1 cellular context compared by ENCODE assay signal in genomic region chr15:40100133-40100946, GRCh38.
TF ChIP-seq lines count a peak whose summit lies in the region.

No MANE protein-coding gene starts in this region.

TF ChIP-seq in HepG2, 621 proteins besides CTCF, POLR2A, EP300 and RAD21 (continued from another document):
- TF ChIP-seq ZNF660 (CRISPR knock-in tag; IDR thresholded peaks at IDR 0.05; ENCODE audit: borderline replicate concordance, low read depth) (no peak), EEA1 (CRISPR knock-in tag; IDR thresholded peaks at IDR 0.05; ENCODE audit: borderline replicate concordance) (no peak), KDM3A (CRISPR knock-in tag; IDR thresholded peaks at IDR 0.05; ENCODE audit: low read depth) (no peak), ZEB1 (IDR thresholded peaks at IDR 0.05; ENCODE audit: insufficient replicate concordance, low read depth) (no peak), ZNF709 (CRISPR knock-in tag; IDR thresholded peaks at IDR 0.05) (no peak), HDAC2 (CRISPR knock-in tag; IDR thresholded peaks at IDR 0.05) (no peak), ZNF263 (CRISPR knock-in tag; IDR thresholded peaks at IDR 0.05) (0 out of 2 replicates have a peak, but pooled peaks have one; percentile 54), ZNF414 (CRISPR knock-in tag; IDR thresholded peaks at IDR 0.05) (no peak), ZNF772 (CRISPR knock-in tag; IDR thresholded peaks at IDR 0.05) (0 out of 2 replicates have a peak, but pooled peaks have one; percentile 36), NR1H2 (CRISPR knock-in tag; IDR thresholded peaks at IDR 0.05; ENCODE audit: borderline replicate concordance, low read depth) (no peak), CBX2 (IDR thresholded peaks at IDR 0.05; ENCODE audit: low read depth, low read length) (no peak), CBX2 (CRISPR knock-in tag; IDR thresholded peaks at IDR 0.05; ENCODE audit: low read depth) (no peak), MTERF4 (CRISPR knock-in tag; IDR thresholded peaks at IDR 0.05) (no peak), ZNF549 (CRISPR knock-in tag; IDR thresholded peaks at IDR 0.05) (no peak), ZNF577 (CRISPR knock-in tag; IDR thresholded peaks at IDR 0.05; ENCODE audit: borderline replicate concordance, low read depth) (no peak), HNF4A (CRISPR knock-in tag; IDR thresholded peaks at IDR 0.05) (no peak), ZNF333 (CRISPR knock-in tag; IDR thresholded peaks at IDR 0.05; ENCODE audit: borderline replicate concordance) (no peak), ZNF10 (CRISPR knock-in tag; IDR thresholded peaks at IDR 0.05; ENCODE audit: borderline replicate concordance, low read depth) (no peak), SMAD3 (CRISPR knock-in tag; IDR thresholded peaks at IDR 0.05) (no peak), ZNF501 (CRISPR knock-in tag; IDR thresholded peaks at IDR 0.05) (peak; percentile 64; the same call in 1 of the 2 replicates), CSRNP2 (CRISPR knock-in tag; conservative IDR thresholded peaks at IDR 0.05; ENCODE audit: low read depth) (no peak), ZNF224 (CRISPR knock-in tag; IDR thresholded peaks at IDR 0.05) (no peak), ZNF550 (CRISPR knock-in tag; IDR thresholded peaks at IDR 0.05; ENCODE audit: borderline replicate concordance) (no peak), DPF2 (CRISPR knock-in tag; IDR thresholded peaks at IDR 0.05; ENCODE audit: borderline replicate concordance, low read depth) (no peak), ZNF3 (CRISPR knock-in tag; IDR thresholded peaks at IDR 0.05) (no peak), BORCS8-MEF2B (CRISPR knock-in tag; IDR thresholded peaks at IDR 0.05) (no peak), RFXANK (CRISPR knock-in tag; IDR thresholded peaks at IDR 0.05) (no peak), NFE2 (CRISPR knock-in tag; IDR thresholded peaks at IDR 0.05) (no peak), CEBPB (IDR thresholded peaks at IDR 0.05; ENCODE audit: borderline replicate concordance, low read depth, low read length) (no peak), ZNF670 (CRISPR knock-in tag; IDR thresholded peaks at IDR 0.05; ENCODE audit: borderline replicate concordance) (no peak), ZNF607 (CRISPR knock-in tag; IDR thresholded peaks at IDR 0.05; ENCODE audit: borderline replicate concordance) (0 out of 2 replicates have a peak, but pooled peaks have one; percentile 2)
- TF ChIP-seq, protein P1, sequence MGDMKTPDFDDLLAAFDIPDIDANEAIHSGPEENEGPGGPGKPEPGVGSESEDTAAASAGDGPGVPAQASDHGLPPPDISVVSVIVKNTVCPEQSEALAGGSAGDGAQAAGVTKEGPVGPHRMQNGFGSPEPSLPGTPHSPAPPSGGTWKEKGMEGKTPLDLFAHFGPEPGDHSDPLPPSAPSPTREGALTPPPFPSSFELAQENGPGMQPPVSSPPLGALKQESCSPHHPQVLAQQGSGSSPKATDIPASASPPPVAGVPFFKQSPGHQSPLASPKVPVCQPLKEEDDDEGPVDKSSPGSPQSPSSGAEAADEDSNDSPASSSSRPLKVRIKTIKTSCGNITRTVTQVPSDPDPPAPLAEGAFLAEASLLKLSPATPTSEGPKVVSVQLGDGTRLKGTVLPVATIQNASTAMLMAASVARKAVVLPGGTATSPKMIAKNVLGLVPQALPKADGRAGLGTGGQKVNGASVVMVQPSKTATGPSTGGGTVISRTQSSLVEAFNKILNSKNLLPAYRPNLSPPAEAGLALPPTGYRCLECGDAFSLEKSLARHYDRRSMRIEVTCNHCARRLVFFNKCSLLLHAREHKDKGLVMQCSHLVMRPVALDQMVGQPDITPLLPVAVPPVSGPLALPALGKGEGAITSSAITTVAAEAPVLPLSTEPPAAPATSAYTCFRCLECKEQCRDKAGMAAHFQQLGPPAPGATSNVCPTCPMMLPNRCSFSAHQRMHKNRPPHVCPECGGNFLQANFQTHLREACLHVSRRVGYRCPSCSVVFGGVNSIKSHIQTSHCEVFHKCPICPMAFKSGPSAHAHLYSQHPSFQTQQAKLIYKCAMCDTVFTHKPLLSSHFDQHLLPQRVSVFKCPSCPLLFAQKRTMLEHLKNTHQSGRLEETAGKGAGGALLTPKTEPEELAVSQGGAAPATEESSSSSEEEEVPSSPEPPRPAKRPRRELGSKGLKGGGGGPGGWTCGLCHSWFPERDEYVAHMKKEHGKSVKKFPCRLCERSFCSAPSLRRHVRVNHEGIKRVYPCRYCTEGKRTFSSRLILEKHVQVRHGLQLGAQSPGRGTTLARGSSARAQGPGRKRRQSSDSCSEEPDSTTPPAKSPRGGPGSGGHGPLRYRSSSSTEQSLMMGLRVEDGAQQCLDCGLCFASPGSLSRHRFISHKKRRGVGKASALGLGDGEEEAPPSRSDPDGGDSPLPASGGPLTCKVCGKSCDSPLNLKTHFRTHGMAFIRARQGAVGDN (CRISPR knock-in tag; IDR thresholded peaks at IDR 0.05), result peak; percentile 52
- TF ChIP-seq, protein P2, sequence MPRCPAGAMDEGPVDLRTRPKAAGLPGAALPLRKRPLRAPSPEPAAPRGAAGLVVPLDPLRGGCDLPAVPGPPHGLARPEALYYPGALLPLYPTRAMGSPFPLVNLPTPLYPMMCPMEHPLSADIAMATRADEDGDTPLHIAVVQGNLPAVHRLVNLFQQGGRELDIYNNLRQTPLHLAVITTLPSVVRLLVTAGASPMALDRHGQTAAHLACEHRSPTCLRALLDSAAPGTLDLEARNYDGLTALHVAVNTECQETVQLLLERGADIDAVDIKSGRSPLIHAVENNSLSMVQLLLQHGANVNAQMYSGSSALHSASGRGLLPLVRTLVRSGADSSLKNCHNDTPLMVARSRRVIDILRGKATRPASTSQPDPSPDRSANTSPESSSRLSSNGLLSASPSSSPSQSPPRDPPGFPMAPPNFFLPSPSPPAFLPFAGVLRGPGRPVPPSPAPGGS (CRISPR knock-in tag; IDR thresholded peaks at IDR 0.05), result 0 out of 2 replicates have a peak, but pooled peaks have one; percentile 26
- TF ChIP-seq, protein P3, sequence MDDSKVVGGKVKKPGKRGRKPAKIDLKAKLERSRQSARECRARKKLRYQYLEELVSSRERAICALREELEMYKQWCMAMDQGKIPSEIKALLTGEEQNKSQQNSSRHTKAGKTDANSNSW (CRISPR knock-in tag; IDR thresholded peaks at IDR 0.05; ENCODE audit: borderline replicate concordance), result no peak
- TF ChIP-seq, protein P4, sequence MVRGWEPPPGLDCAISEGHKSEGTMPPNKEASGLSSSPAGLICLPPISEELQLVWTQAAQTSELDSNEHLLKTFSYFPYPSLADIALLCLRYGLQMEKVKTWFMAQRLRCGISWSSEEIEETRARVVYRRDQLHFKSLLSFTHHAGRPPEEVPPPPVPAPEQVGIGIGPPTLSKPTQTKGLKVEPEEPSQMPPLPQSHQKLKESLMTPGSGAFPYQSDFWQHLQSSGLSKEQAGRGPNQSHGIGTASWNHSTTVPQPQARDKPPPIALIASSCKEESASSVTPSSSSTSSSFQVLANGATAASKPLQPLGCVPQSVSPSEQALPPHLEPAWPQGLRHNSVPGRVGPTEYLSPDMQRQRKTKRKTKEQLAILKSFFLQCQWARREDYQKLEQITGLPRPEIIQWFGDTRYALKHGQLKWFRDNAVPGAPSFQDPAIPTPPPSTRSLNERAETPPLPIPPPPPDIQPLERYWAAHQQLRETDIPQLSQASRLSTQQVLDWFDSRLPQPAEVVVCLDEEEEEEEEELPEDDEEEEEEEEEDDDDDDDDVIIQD (CRISPR knock-in tag; IDR thresholded peaks at IDR 0.05; ENCODE audit: low read depth), result 0 out of 2 replicates have a peak, but pooled peaks have one; percentile 18
- TF ChIP-seq, protein P5, sequence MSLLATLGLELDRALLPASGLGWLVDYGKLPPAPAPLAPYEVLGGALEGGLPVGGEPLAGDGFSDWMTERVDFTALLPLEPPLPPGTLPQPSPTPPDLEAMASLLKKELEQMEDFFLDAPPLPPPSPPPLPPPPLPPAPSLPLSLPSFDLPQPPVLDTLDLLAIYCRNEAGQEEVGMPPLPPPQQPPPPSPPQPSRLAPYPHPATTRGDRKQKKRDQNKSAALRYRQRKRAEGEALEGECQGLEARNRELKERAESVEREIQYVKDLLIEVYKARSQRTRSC (CRISPR knock-in tag; IDR thresholded peaks at IDR 0.05; ENCODE audit: low read depth), result no peak
